Comparison of ENCODE assay signal across 2 cellular contexts in the genomic region with DNA sequence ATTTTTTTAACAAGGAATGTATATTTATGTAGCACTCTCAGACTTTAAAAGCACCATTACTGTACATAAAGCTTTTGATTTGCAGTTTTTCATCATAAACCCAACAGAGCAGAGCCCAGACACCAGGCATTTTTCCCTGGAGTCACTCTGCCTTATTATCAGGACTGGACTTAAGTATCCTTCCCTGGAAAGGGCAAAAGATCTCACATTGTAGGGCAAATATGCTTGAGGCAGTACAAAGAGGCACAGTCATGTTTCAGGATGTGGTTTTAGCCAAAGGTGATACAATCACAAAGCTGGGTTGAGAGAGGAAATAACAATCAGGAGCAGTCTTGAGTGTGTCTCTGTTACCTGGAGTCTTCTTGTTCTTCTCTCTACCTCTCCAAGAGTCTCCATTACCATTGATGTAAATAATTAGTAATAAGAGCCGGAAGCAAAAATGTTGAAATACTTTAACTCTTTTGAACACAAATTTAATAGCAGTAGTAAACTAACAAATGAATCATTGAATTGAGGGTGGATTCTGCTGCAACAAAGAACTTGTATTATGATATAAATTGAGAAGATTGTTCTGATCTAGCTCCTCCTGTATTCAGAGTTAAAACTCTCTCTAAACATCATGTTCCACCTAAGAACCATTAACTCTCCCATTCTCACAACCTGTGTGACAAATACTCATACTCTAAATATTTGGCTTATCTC.
TF ChIP-seq lines count a peak whose summit lies in the region.

No MANE protein-coding gene starts in this region.

TF ChIP-seq in SK-N-SH, 30 proteins besides CTCF, POLR2A, EP300 and RAD21:
- TF ChIP-seq TCF12 (IDR thresholded peaks at IDR 0.05) = peak; percentile 36; the same call in 1 of the 2 replicates
- TF ChIP-seq, protein P1, sequence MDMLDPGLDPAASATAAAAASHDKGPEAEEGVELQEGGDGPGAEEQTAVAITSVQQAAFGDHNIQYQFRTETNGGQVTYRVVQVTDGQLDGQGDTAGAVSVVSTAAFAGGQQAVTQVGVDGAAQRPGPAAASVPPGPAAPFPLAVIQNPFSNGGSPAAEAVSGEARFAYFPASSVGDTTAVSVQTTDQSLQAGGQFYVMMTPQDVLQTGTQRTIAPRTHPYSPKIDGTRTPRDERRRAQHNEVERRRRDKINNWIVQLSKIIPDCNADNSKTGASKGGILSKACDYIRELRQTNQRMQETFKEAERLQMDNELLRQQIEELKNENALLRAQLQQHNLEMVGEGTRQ (IDR thresholded peaks at IDR 0.05; ENCODE audit: borderline replicate concordance, low read depth, low read length) = no peak
- no peak for TF ChIP-seq EZH2phosphoT487 (IDR thresholded peaks at IDR 0.05; ENCODE audit: borderline replicate concordance, low read depth)
- TF ChIP-seq FOXM1 (IDR thresholded peaks at IDR 0.05; ENCODE audit: low read depth) = no peak
- no peak for TF ChIP-seq MXI1 (IDR thresholded peaks at IDR 0.05; ENCODE audit: low read depth, low read length)
- TF ChIP-seq ELF1 (IDR thresholded peaks at IDR 0.05) = no peak
- TF ChIP-seq GABPA (IDR thresholded peaks at IDR 0.05; ENCODE audit: low read depth) = no peak

TF ChIP-seq in endothelial cell of umbilical vein, 7 proteins besides CTCF, POLR2A, EP300 and RAD21:
- TF ChIP-seq MYC (IDR thresholded peaks at IDR 0.05; ENCODE audit: low read depth, low read length) = no peak
- no peak for TF ChIP-seq EZH2 (IDR thresholded peaks at IDR 0.05; ENCODE audit: borderline replicate concordance, low read depth, low read length, severe bottlenecking)
- no peak for TF ChIP-seq JUN (IDR thresholded peaks at IDR 0.05; ENCODE audit: borderline replicate concordance, insufficient read depth, insufficient read length, low read depth)
- no peak for TF ChIP-seq FOS (IDR thresholded peaks at IDR 0.05; ENCODE audit: borderline replicate concordance, insufficient read depth, low read length)
- TF ChIP-seq POLR2AphosphoS5 (IDR thresholded peaks at IDR 0.05; ENCODE audit: insufficient read depth, low read depth, low read length) = peak; percentile 29
- TF ChIP-seq GATA2 (IDR thresholded peaks at IDR 0.05; ENCODE audit: insufficient read depth, insufficient read length, low read depth, low read length) = peak; percentile 37
- TF ChIP-seq, protein P2, sequence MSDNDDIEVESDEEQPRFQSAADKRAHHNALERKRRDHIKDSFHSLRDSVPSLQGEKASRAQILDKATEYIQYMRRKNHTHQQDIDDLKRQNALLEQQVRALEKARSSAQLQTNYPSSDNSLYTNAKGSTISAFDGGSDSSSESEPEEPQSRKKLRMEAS (IDR thresholded peaks at IDR 0.05; ENCODE audit: insufficient read depth, insufficient read length) = no peak
